In the genomic region with DNA sequence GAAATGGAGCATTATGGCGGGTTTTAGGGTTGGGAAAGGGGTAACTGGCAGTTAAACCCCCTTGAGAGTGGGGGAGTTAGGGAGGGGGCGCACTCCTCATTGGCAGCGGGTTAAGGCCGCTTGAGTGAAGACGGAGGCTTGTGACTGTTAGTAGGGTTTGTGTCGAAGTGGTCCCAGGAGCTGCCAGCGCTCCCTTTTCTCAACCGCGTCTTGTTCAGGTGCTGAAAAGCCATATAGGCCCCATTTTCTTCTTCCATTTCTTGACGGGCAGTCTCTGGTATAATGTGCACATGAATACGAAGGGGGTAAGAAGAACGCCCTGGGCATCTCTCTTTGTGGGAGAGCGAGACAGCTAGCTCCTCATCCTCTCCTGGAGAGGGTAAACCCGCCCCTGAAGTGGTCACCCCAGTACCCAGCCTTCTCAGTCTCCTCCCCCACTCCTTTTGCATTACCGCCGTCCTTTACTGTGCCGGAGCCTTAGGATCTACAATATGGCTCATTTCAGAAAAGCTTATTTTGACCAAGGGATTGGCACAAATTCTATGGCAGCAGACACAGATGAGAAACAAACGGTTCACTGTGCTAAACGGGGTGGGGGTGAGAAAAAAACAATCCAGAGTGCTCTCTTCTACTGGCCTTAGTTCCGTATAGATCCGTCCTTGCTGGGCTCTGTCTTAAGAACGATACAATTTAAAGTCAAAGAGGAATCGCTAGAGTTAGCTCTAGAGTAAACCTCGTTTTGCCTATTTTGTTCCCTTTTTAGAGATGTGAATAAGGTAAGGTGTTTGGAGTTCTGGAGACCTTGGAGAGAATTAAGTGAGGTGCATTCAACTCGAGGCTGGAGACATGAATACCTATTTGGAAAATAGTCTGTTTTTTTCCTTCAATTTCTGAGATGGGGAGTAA, we compare ENCODE assay signal across 7 cellular contexts. TPM values are rescaled to one million over a fixed set of nuclear protein-coding genes. Genes with fewer than 3 reads are reported as not detected.
DNase-seq lines count a peak whose midpoint lies in the region; ATAC-seq, FAIRE-seq and TF ChIP-seq lines count a peak whose summit lies in the region.

No MANE protein-coding gene starts in this region.

- H3K27ac Mint-ChIP-seq in WTC11: peak overlapping the region; percentile 100

- DNase-seq in GM12891 (ENCODE audit: insufficient read length, low spot score): no peak
- peak; percentile 32 for DNase-seq in NCI-H1092 (lab: John Stamatoyannopoulos, UW)
- peak; percentile 27 for DNase-seq in WTC11 (ENCODE audit: low spot score)
- peak; percentile 56 for DNase-seq in choroid plexus epithelial cell (ENCODE audit: low read depth)
- peak; percentile 58 for DNase-seq in left lobe of liver (ENCODE audit: low spot score)
- DNase-seq in stimulated activated CD4-positive, alpha-beta T cell treated with anti-CD3 and anti-CD28 coated beads, Interleukin-2, amount 100 ng/mL, for 48 hours: peak; percentile 34 to 48

- H3K27me3 Mint-ChIP-seq in WTC11 (ENCODE audit: low read depth): no peaks in the 10 kb centered on the region

- POLR2A ChIA-PET in WTC11 (lab: Charles Lee): interaction anchor here (0.5 to 3.1 kb wide), 5 partner anchors 28 to 366 kb away, joined by 3 to 29 read pairs (median 4); no protein-coding TSS in a partner anchor

- peaks cover 22% of the 10 kb centered on the region for H3K36me3 Mint-ChIP-seq in WTC11

- no peak; the same call in 1 of the 2 replicates for TF ChIP-seq POLR2A in GM12891 (IDR thresholded peaks at IDR 0.05; ENCODE audit: low read depth, low read length)

- ATAC-seq in WTC11 (peak; percentile 6; the same call in 1 of the 2 replicates), left lobe of liver (peak; percentile 4), GM21723 (IDR thresholded peaks at IDR 0.05; ENCODE audit: unreplicated experiment) (no peak)

- no peak for TF ChIP-seq CTCF in WTC11 (IDR thresholded peaks at IDR 0.05)
- TF ChIP-seq CTCF in choroid plexus epithelial cell (conservative IDR thresholded peaks at IDR 0.05; ENCODE audit: low read depth, low read length): no peak

- H3K4me3 Mint-ChIP-seq in WTC11: peak overlapping the region; percentile 99

- H3K4me3 ChIP-seq in choroid plexus epithelial cell (ENCODE audit: low read depth, low read length): peak overlapping the region; percentile 95

- peak; percentile 66 for FAIRE-seq in GM12891 (lab: Jason Lieb, UNC)

- CTCF ChIA-PET in WTC11 (lab: Charles Lee): interaction anchor here (0.6 to 2.6 kb wide), 4 partner anchors 31 to 968 kb away, joined by 3 to 12 read pairs (median 3); no protein-coding TSS in a partner anchor

- no peaks in the 10 kb centered on the region for H3K9me3 Mint-ChIP-seq in WTC11

- H3K4me1 Mint-ChIP-seq in WTC11: peaks cover 41% of the 10 kb centered on the region

TF ChIP-seq in GM12891, 5 proteins besides CTCF, POLR2A, EP300 and RAD21:
- TF ChIP-seq POLR2AphosphoS5 (IDR thresholded peaks at IDR 0.05; ENCODE audit: low read depth, low read length): peak; percentile 47; the same call in 1 of the 2 replicates
- TF ChIP-seq TAF1 (IDR thresholded peaks at IDR 0.05; ENCODE audit: low read depth, low read length): no peak

TF ChIP-seq in WTC11, 78 proteins besides CTCF, POLR2A, EP300 and RAD21:
- 0 out of 2 replicates have a peak, but pooled peaks have one; percentile 32 for TF ChIP-seq FOXK1 (CRISPR knock-in tag; IDR thresholded peaks at IDR 0.05)
- TF ChIP-seq, protein P1, sequence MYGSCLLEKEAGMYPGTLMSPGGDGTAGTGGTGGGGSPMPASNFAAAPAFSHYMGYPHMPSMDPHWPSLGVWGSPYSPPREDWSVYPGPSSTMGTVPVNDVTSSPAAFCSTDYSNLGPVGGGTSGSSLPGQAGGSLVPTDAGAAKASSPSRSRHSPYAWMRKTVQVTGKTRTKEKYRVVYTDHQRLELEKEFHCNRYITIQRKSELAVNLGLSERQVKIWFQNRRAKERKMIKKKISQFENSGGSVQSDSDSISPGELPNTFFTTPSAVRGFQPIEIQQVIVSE (CRISPR knock-in tag; IDR thresholded peaks at IDR 0.05; ENCODE audit: borderline replicate concordance): no peak

RNA-seq across cellular contexts. Expression of a gene that starts 1.0 kb away (rescaled TPM):
- polyA plus RNA-seq in GM12891 (2012; ENCODE audit: low read depth, missing spikeins): 24.9 TPM
- total RNA-seq in WTC11 (2021) (51.4 to 52.3 TPM (median 51.8 TPM) in 3 replicates), left lobe of liver (22.9 TPM)
